In genomic region chr11:35907648-35908431, GRCh38 we compare ENCODE assay signal across 8 cellular contexts. TPM values are rescaled to one million over a fixed set of nuclear protein-coding genes. Genes with fewer than 3 reads are reported as not detected.
DNase-seq lines count a peak whose midpoint lies in the region; ATAC-seq and TF ChIP-seq lines count a peak whose summit lies in the region.

No MANE protein-coding gene starts in this region.

- peaks cover 33% of the 10 kb centered on the region for H3K4me1 ChIP-seq in RWPE2 (ENCODE audit: insufficient read depth, poor library complexity, severe bottlenecking)
- no peaks in the 10 kb centered on the region for H3K4me1 ChIP-seq in lower lobe of right lung

- H3K4me3 Mint-ChIP-seq in T-helper 17 cell, result no peak overlapping the region

- no peak for DNase-seq in RWPE2 (ENCODE audit: low spot score)
- no peak for DNase-seq in lower lobe of right lung
- DNase-seq in hippocampal formation (lab: John Stamatoyannopoulos, UW), result no peak
- DNase-seq in omental fat pad (ENCODE audit: low spot score), result no peak
- no peak for DNase-seq in activated CD4-positive, alpha-beta T cell treated with anti-CD3 and anti-CD28 coated beads for 4 hours
- no peak for DNase-seq in T-helper 17 cell

- ATAC-seq in GM18519 (IDR thresholded peaks at IDR 0.05; ENCODE audit: low FRiP score, unreplicated experiment), result peak; percentile 74
- ATAC-seq in HG02884 (IDR thresholded peaks at IDR 0.05; ENCODE audit: unreplicated experiment), result peak; percentile 78
- peak; percentile 96 for ATAC-seq in RWPE2 (ENCODE audit: low read depth)
- peak; percentile 74 to 87 for ATAC-seq in lower lobe of right lung
- no peak for ATAC-seq in omental fat pad (ENCODE audit: low FRiP score)
- ATAC-seq in T-helper 17 cell, result no peak

- intact Hi-C loops in lower lobe of right lung (cut with DNase I), result no loop called here

- H3K36me3 ChIP-seq in RWPE2 (ENCODE audit: low read depth), result no peaks in the 10 kb centered on the region
- H3K36me3 ChIP-seq in lower lobe of right lung, result no peaks in the 10 kb centered on the region

- H3K27me3 Mint-ChIP-seq in T-helper 17 cell, result peaks cover 7% of the 10 kb centered on the region

- H3K9me3 ChIP-seq in RWPE2 (ENCODE audit: severe bottlenecking) (peaks cover 3% of the 10 kb centered on the region), lower lobe of right lung (peaks cover 5% of the 10 kb centered on the region), T-helper 17 cell (ENCODE audit: control insufficient read depth, low read length, poor library complexity, severe bottlenecking) (no peaks in the 10 kb centered on the region)

- no peaks in the 10 kb centered on the region for H3K27me3 ChIP-seq in RWPE2 (ENCODE audit: insufficient read depth, poor library complexity, severe bottlenecking)
- H3K27me3 ChIP-seq in lower lobe of right lung (ENCODE audit: low read depth), result no peaks in the 10 kb centered on the region

- H3K4me3 ChIP-seq in RWPE2 (ENCODE audit: severe bottlenecking) (no peak overlapping the region), lower lobe of right lung (no peak overlapping the region)

- no peaks in the 10 kb centered on the region for H3K36me3 Mint-ChIP-seq in T-helper 17 cell (ENCODE audit: low read depth)

- H3K27ac ChIP-seq in RWPE2 (ENCODE audit: poor library complexity, severe bottlenecking) (peak overlapping the region; percentile 94), lower lobe of right lung (peak overlapping the region; percentile 38)

- no peak for TF ChIP-seq CTCF in RWPE2 (IDR thresholded peaks at IDR 0.05; ENCODE audit: poor library complexity, severe bottlenecking)
- TF ChIP-seq CTCF in lower lobe of right lung (IDR thresholded peaks at IDR 0.05), result no peak
- no peak for TF ChIP-seq CTCF in omental fat pad (IDR thresholded peaks at IDR 0.05)

- no peak overlapping the region for H3K27ac Mint-ChIP-seq in T-helper 17 cell

- H3K4me1 Mint-ChIP-seq in T-helper 17 cell, result peaks cover 5% of the 10 kb centered on the region

RNA-seq across cellular contexts. Expression of gene LDLRAD3, which starts 36.0 kb away (rescaled TPM):
- total RNA-seq in lower lobe of right lung, result 7.7 TPM
- 10 to 100 TPM; 15.6 to 70.2 (median 25.7) TPM for total RNA-seq in omental fat pad
- 1 to 10 TPM in 1 of 2 donors, under 1 TPM in 1; 0.42 to 1.4 TPM for total RNA-seq in T-helper 17 cell

Comparison
In these comparisons a context has a peak if more than half of its experiments do, and no peak if none do; other contexts are left out.
1. ATAC-seq: peak in GM18519 (single experiment), HG02884 (single experiment), RWPE2 (single experiment) and lower lobe of right lung (2 of 2); none in omental fat pad (single experiment) and T-helper 17 cell (single experiment).